In genomic region chr10:28681345-28681763, GRCh38 we compare ENCODE assay signal across 13 cellular contexts. TPM values are rescaled to one million over a fixed set of nuclear protein-coding genes. Genes with fewer than 3 reads are reported as not detected.
DNase-seq lines count a peak whose midpoint lies in the region; ATAC-seq, FAIRE-seq and TF ChIP-seq lines count a peak whose summit lies in the region.
"Had no signal": no experiment of that assay in that cellular context is flagged by ENCODE, and none has a peak within 500 bp of the region (broad histone marks: within the 10 kb centered on the region; RNA-seq: fewer than 3 reads in every experiment).

No MANE protein-coding gene starts in this region.

- H3K27me3 ChIP-seq in right atrium auricular region (no peaks in the 10 kb centered on the region), ovary (no peaks in the 10 kb centered on the region)

- TF ChIP-seq CTCF in right atrium auricular region (IDR thresholded peaks at IDR 0.05) (no peak), ovary (IDR thresholded peaks at IDR 0.05) (no peak)

- intact Hi-C loops in ovary (cut with DNase I): loop anchor here in 1 of 4 donors (10.0 kb wide), 1 partner anchor 443 kb away; no protein-coding TSS in a partner anchor

- TF ChIP-seq POLR2A in ovary (IDR thresholded peaks at IDR 0.05): no peak

- H3K9me3 ChIP-seq in SK-N-MC (ENCODE audit: low read depth, low read length) (no peaks in the 10 kb centered on the region), right atrium auricular region (no peaks in the 10 kb centered on the region), ovary (no peaks in the 10 kb centered on the region)

- 46 to 53% (median 51%) methylated on average over 5 of the region's 5 CpGs for WGBS in ovary, 3 donors

- H3K27ac ChIP-seq in SK-N-MC: no peak overlapping the region
- H3K27ac ChIP-seq in right atrium auricular region: peak overlapping the region; percentile 83 to 92
- no peak overlapping the region for H3K27ac ChIP-seq in ovary

- H3K4me1 ChIP-seq in right atrium auricular region (peaks cover 0 to 37% of the 10 kb centered on the region in 2 donors), ovary (ENCODE audit: insufficient read depth) (peaks cover 4% of the 10 kb centered on the region)

- H3K4me3 ChIP-seq in SK-N-MC: 0 out of 2 replicates have a peak overlapping the region, but pooled peaks have one; percentile 9
- peak overlapping the region; percentile 71 to 73 for H3K4me3 ChIP-seq in right atrium auricular region
- peak overlapping the region; percentile 88 for H3K4me3 ChIP-seq in ovary

- peaks cover 27% of the 10 kb centered on the region for H3K36me3 ChIP-seq in SK-N-MC (ENCODE audit: insufficient read depth, low read length)
- peaks cover 12% of the 10 kb centered on the region for H3K36me3 ChIP-seq in right atrium auricular region
- H3K36me3 ChIP-seq in ovary: no peaks in the 10 kb centered on the region

- ATAC-seq in HG02759 (IDR thresholded peaks at IDR 0.05; ENCODE audit: unreplicated experiment): no peak
- ATAC-seq in GM18858 (IDR thresholded peaks at IDR 0.05; ENCODE audit: unreplicated experiment): no peak
- ATAC-seq: natural killer cell had no signal

- no peak for TF ChIP-seq EP300 in ovary (IDR thresholded peaks at IDR 0.05)

- FAIRE-seq in G401.6 (lab: Jason Lieb, UNC): peak; percentile 41
- FAIRE-seq: endothelial cell of umbilical vein had no signal

- DNase-seq in SK-N-MC (ENCODE audit: low read depth, low spot score): no peak
- peak; percentile 59 for DNase-seq in right atrium auricular region (ENCODE audit: low spot score)
- no peak for DNase-seq in ovary
- DNase-seq in KG1 (lab: John Stamatoyannopoulos, UW): no peak
- no peak for DNase-seq in SKM-1 (lab: John Stamatoyannopoulos, UW; ENCODE audit: unreplicated experiment)
- DNase-seq: activated CD8-positive, alpha-beta memory T cell treated with anti-CD3 and anti-CD28 coated beads, Interleukin-2, amount 50 U/mL, for 4 hours; CD4-positive, alpha-beta memory T cell; natural killer cell; RPMI8226 had no signal

- H3K9ac ChIP-seq in SK-N-MC (ENCODE audit: insufficient read length): no peak overlapping the region

RNA-seq across cellular contexts. Expression of gene BAMBI, which starts 4.0 kb away (rescaled TPM):
- total RNA-seq in right atrium auricular region (10 to 100 TPM; 61.1 to 92.7 TPM), ovary (100 to 1,000 TPM in 1 of 7 donors, 10 to 100 TPM in 6; 28.6 to 138 (median 46.0) TPM)
- polyA plus RNA-seq in ovary: 10 to 100 TPM; 62.3 to 81.9 TPM

Comparison
In these comparisons a context has a peak if more than half of its experiments do, and no peak if none do; other contexts are left out.
1. H3K27ac ChIP-seq: peak in right atrium auricular region (2 of 2); none in SK-N-MC (single experiment) and ovary (0 of 2).
2. H3K4me3 ChIP-seq: peak in every context shown above with its lines; median percentile 88 in ovary; 72 in right atrium auricular region; 9 in SK-N-MC.